ENCODE assay signal across 1 cellular context in the genomic region with DNA sequence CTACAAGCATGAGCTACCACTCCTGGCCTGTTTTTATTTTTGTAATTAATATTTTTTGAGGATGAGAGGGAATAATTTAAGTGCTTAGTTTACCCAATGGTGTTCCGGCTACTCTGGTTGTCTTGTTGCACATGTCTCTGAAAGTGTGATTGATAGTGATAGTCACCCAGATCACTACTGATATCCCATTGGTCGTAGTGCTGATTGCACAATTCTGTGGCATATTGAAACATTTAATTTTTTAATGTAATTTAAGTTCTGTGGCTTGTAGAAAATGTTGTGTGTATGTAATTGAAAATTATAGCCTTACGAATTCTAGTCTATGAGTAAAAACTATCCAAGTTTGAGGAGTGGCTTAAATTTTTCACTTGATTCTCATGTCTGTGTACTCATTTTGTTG.
TF ChIP-seq lines count a peak whose summit lies in the region.

No MANE protein-coding gene starts in this region.

TF ChIP-seq in SK-N-SH, 30 proteins besides CTCF, POLR2A, EP300 and RAD21 (continued from another document):
- TF ChIP-seq, protein P1, sequence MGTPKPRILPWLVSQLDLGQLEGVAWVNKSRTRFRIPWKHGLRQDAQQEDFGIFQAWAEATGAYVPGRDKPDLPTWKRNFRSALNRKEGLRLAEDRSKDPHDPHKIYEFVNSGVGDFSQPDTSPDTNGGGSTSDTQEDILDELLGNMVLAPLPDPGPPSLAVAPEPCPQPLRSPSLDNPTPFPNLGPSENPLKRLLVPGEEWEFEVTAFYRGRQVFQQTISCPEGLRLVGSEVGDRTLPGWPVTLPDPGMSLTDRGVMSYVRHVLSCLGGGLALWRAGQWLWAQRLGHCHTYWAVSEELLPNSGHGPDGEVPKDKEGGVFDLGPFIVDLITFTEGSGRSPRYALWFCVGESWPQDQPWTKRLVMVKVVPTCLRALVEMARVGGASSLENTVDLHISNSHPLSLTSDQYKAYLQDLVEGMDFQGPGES (IDR thresholded peaks at IDR 0.05; ENCODE audit: low read depth, low read length): no peak
- TF ChIP-seq TCF12 (IDR thresholded peaks at IDR 0.05) (no peak), GATA2 (CRISPR knock-in tag; IDR thresholded peaks at IDR 0.05) (no peak)
